Comparison of ENCODE assay signal across 11 cellular contexts in genomic region chr2:54977149-54977548, GRCh38.
DNase-seq lines count a peak whose midpoint lies in the region; ATAC-seq, FAIRE-seq and TF ChIP-seq lines count a peak whose summit lies in the region.
"Had no signal": no experiment of that assay in that cellular context is flagged by ENCODE, and none has a peak within 500 bp of the region (broad histone marks: within the 10 kb centered on the region; RNA-seq: fewer than 3 reads in every experiment).

No MANE protein-coding gene starts in this region.

- no peak overlapping the region for H3K9ac ChIP-seq in SK-N-SH
- H3K9ac ChIP-seq in PC-3 (ENCODE audit: low read length): no peak overlapping the region

- H3K27me3 ChIP-seq in SK-N-SH (ENCODE audit: insufficient read depth): no peaks in the 10 kb centered on the region
- no peaks in the 10 kb centered on the region for H3K27me3 ChIP-seq in PC-3 (ENCODE audit: low read length)
- no peaks in the 10 kb centered on the region for H3K27me3 ChIP-seq in effector memory CD4-positive, alpha-beta T cell (replicated peaks; ENCODE audit: control insufficient read depth, insufficient read depth, low read length, poor library complexity, severe bottlenecking)

- no peak overlapping the region for H2AFZ ChIP-seq in SK-N-SH (ENCODE audit: low read depth)
- no peak overlapping the region for H2AFZ ChIP-seq in PC-3 (ENCODE audit: low read length)

- H3K9me3 ChIP-seq in SK-N-SH: no peaks in the 10 kb centered on the region
- no peaks in the 10 kb centered on the region for H3K9me3 ChIP-seq in PC-3 (ENCODE audit: low read length)
- no peaks in the 10 kb centered on the region for H3K9me3 ChIP-seq in effector memory CD4-positive, alpha-beta T cell (ENCODE audit: control insufficient read depth, low read length)

- no peak for TF ChIP-seq RAD21 in SK-N-SH (IDR thresholded peaks at IDR 0.05; ENCODE audit: low read length)

- H3K4me3 ChIP-seq in SK-N-SH (ENCODE audit: low read depth in 2 of 2, low read length in 1 of 2) (no peak overlapping the region), PC-3 (ENCODE audit: low read length) (no peak overlapping the region)
- H3K4me3 ChIP-seq in effector memory CD4-positive, alpha-beta T cell (ENCODE audit: insufficient read depth, low read depth, low read length, poor library complexity, severe bottlenecking): no peak overlapping the region

- no peak for TF ChIP-seq EP300 in SK-N-SH (IDR thresholded peaks at IDR 0.05; ENCODE audit: borderline replicate concordance in 1 of 2, low read depth in 1 of 2, low read length in 1 of 2)

- H3K4me2 ChIP-seq in SK-N-SH (no peak overlapping the region), PC-3 (ENCODE audit: low read length) (no peak overlapping the region)

- CTCF ChIA-PET in SK-N-SH (lab: Yijun Ruan, JAX): interaction anchor here (0.6 kb wide), 1 partner anchor 142 kb away, joined by 3 read pairs; no protein-coding TSS in a partner anchor
- CTCF ChIA-PET in PC-3 (lab: Charles Lee): no interaction called here

- WGBS in SK-N-SH (ENCODE audit: low lambda C conversion rate): 94% methylated on average over 2 of the region's 2 CpGs

- intact Hi-C loops in left colon (cut with DNase I, micrococcal nuclease): no loop called here
- intact Hi-C loops in PC-3 (cut with micrococcal nuclease): no loop called here

- no peak for TF ChIP-seq CTCF in SK-N-SH (IDR thresholded peaks at IDR 0.05)
- no peak for TF ChIP-seq CTCF in PC-3 (conservative IDR thresholded peaks at IDR 0.05; ENCODE audit: low read depth, low read length)

- H4K20me1 ChIP-seq in SK-N-SH (ENCODE audit: insufficient read depth) (peaks cover 100% of the 10 kb centered on the region), PC-3 (ENCODE audit: low read length) (peaks cover 17% of the 10 kb centered on the region; the same call in 1 of the 2 replicates)

- DNase-seq in GM12891 (ENCODE audit: insufficient read length, low spot score): no peak
- DNase-seq in left colon: no peak
- DNase-seq in SK-N-SH: no peak
- DNase-seq in PC-3: no peak
- no peak for DNase-seq in effector memory CD4-positive, alpha-beta T cell
- DNase-seq in nucleus accumbens (lab: John Stamatoyannopoulos, UW): no peak
- DNase-seq: EL; stimulated activated naive B cell treated with anti-CD40 and anti-IgM and Interleukin-4, amounts not matched to agents 10 μg/mL and 1 μg/mL and 100 μg/mL, for 72 hours had no signal

- H3F3A ChIP-seq in SK-N-SH (replicated peaks; ENCODE audit: insufficient read depth) (peaks cover 40% of the 10 kb centered on the region), PC-3 (ENCODE audit: low read length, unreplicated experiment) (no peaks in the 10 kb centered on the region)

- H3K4me1 ChIP-seq in SK-N-SH (ENCODE audit: control insufficient read depth in 1 of 2, insufficient read depth in 2 of 2, low read depth in 1 of 2, low read length in 1 of 2): peaks cover 3 to 6% of the 10 kb centered on the region in 2 experiments; a peak in 3 of 4 replicates
- H3K4me1 ChIP-seq in PC-3 (ENCODE audit: insufficient read depth, low read length): peaks cover 35% of the 10 kb centered on the region
- H3K4me1 ChIP-seq in effector memory CD4-positive, alpha-beta T cell (ENCODE audit: control insufficient read depth, insufficient read depth, low read length, poor library complexity, severe bottlenecking): no peaks in the 10 kb centered on the region

- POLR2A ChIA-PET in SK-N-SH (lab: Yijun Ruan, JAX) (no interaction called here), PC-3 (lab: Charles Lee; ENCODE audit: unreplicated experiment) (interaction anchor here (0.6 to 0.7 kb wide), 4 partner anchors 18 to 174 kb away, joined by 3 read pairs; no protein-coding TSS in a partner anchor)

- FAIRE-seq in GM12891 (lab: Jason Lieb, UNC): no peak
- FAIRE-seq: colon had no signal

- TF ChIP-seq POLR2A in GM12891 (IDR thresholded peaks at IDR 0.05; ENCODE audit: low read depth, low read length): no peak

- H3K36me3 ChIP-seq in SK-N-SH (replicated peaks in 1 of 2; ENCODE audit: control insufficient read depth in 1 of 2, insufficient read depth in 2 of 2, low read length in 1 of 2) (peaks cover 70 to 88% of the 10 kb centered on the region in 2 experiments), PC-3 (ENCODE audit: low read depth, low read length) (peaks cover 13% of the 10 kb centered on the region)
- peaks cover 5% of the 10 kb centered on the region for H3K36me3 ChIP-seq in effector memory CD4-positive, alpha-beta T cell (ENCODE audit: control insufficient read depth, insufficient read depth, low read length)

- peak; percentile 90 for ATAC-seq in GM21447 (IDR thresholded peaks at IDR 0.05; ENCODE audit: unreplicated experiment)
- ATAC-seq in HG03432 (IDR thresholded peaks at IDR 0.05; ENCODE audit: unreplicated experiment): peak; percentile 99
- ATAC-seq in left colon: peak; percentile 24
- no peak for ATAC-seq in PC-3

- no peaks in the 10 kb centered on the region for H3K9me2 ChIP-seq in SK-N-SH
- H3K9me2 ChIP-seq in PC-3 (replicated peaks; ENCODE audit: low read length): no peaks in the 10 kb centered on the region

- BruUV-seq in PC-3 (replicated peaks; lab: Mats Ljungman, UMichigan): no TSS peak

- H3K79me2 ChIP-seq in SK-N-SH (ENCODE audit: insufficient read depth) (peaks cover 100% of the 10 kb centered on the region), PC-3 (ENCODE audit: low read length) (peaks cover 93% of the 10 kb centered on the region)

- 0 out of 4 replicates have a peak overlapping the region, but pooled peaks of 1 of the 2 experiments have one; percentile 8 for H3K27ac ChIP-seq in SK-N-SH (ENCODE audit: low read depth in 2 of 2, low read length in 1 of 2)
- no peak overlapping the region for H3K27ac ChIP-seq in PC-3 (ENCODE audit: low read length)
- H3K27ac ChIP-seq in effector memory CD4-positive, alpha-beta T cell (ENCODE audit: insufficient read depth, low read length, poor library complexity, severe bottlenecking): no peak overlapping the region

TF ChIP-seq in GM12891, 5 proteins besides CTCF, POLR2A, EP300 and RAD21:
- no peak for TF ChIP-seq PAX5 (IDR thresholded peaks at IDR 0.05; ENCODE audit: insufficient read depth, low read length, severe bottlenecking)
- peak; percentile 60 for TF ChIP-seq SPI1 (IDR thresholded peaks at IDR 0.05; ENCODE audit: low read depth, low read length)
- TF ChIP-seq TAF1 (IDR thresholded peaks at IDR 0.05; ENCODE audit: low read depth, low read length): no peak
- no peak for TF ChIP-seq POLR2AphosphoS5 (IDR thresholded peaks at IDR 0.05; ENCODE audit: low read depth, low read length)

TF ChIP-seq in SK-N-SH, 30 proteins besides CTCF, POLR2A, EP300 and RAD21:
- no peak for TF ChIP-seq REST (IDR thresholded peaks at IDR 0.05; ENCODE audit: low read depth, low read length)
- TF ChIP-seq MEF2A (IDR thresholded peaks at IDR 0.05; ENCODE audit: borderline replicate concordance, low read depth): no peak
